Comparison of ENCODE assay signal across 2 cellular contexts in genomic region chr20:2523919-2524434, GRCh38.
TF ChIP-seq lines count a peak whose summit lies in the region.

No MANE protein-coding gene starts in this region.

TF ChIP-seq in endothelial cell of umbilical vein, 7 proteins besides CTCF, POLR2A, EP300 and RAD21:
- TF ChIP-seq EZH2 (IDR thresholded peaks at IDR 0.05; ENCODE audit: borderline replicate concordance, low read depth, low read length, severe bottlenecking), result no peak
- TF ChIP-seq GATA2 (IDR thresholded peaks at IDR 0.05; ENCODE audit: insufficient read depth, insufficient read length, low read depth, low read length), result no peak
- no peak for TF ChIP-seq POLR2AphosphoS5 (IDR thresholded peaks at IDR 0.05; ENCODE audit: insufficient read depth, low read depth, low read length)
- no peak for TF ChIP-seq FOS (IDR thresholded peaks at IDR 0.05; ENCODE audit: borderline replicate concordance, insufficient read depth, low read length)
- no peak for TF ChIP-seq MYC (IDR thresholded peaks at IDR 0.05; ENCODE audit: low read depth, low read length)
- no peak for TF ChIP-seq MAX (IDR thresholded peaks at IDR 0.05; ENCODE audit: insufficient read depth, insufficient read length)
- no peak for TF ChIP-seq JUN (IDR thresholded peaks at IDR 0.05; ENCODE audit: borderline replicate concordance, insufficient read depth, insufficient read length, low read depth)

TF ChIP-seq in GM12891, 5 proteins besides CTCF, POLR2A, EP300 and RAD21:
- TF ChIP-seq SPI1 (IDR thresholded peaks at IDR 0.05; ENCODE audit: low read depth, low read length), result no peak
- TF ChIP-seq TAF1 (IDR thresholded peaks at IDR 0.05; ENCODE audit: low read depth, low read length), result no peak
- no peak for TF ChIP-seq POU2F2 (IDR thresholded peaks at IDR 0.05; ENCODE audit: low read depth, low read length)
